ENCODE assay signal across 22 cellular contexts in genomic region chr6:72461144-72461543, GRCh38.
DNase-seq lines count a peak whose midpoint lies in the region; ATAC-seq, FAIRE-seq and TF ChIP-seq lines count a peak whose summit lies in the region.
"Had no signal": no experiment of that assay in that cellular context is flagged by ENCODE, and none has a peak within 500 bp of the region (broad histone marks: within the 10 kb centered on the region; RNA-seq: fewer than 3 reads in every experiment).

No MANE protein-coding gene starts in this region.

- intact Hi-C loops in tibial artery (cut with DNase I; ENCODE audit: low total_unique reads), result no loop called here

- DNase-seq in AG09309 (ENCODE audit: low read depth), result peak; percentile 10
- no peak for DNase-seq in H54 (ENCODE audit: insufficient read length, low spot score)
- DNase-seq in astrocyte of the spinal cord (ENCODE audit: low read depth, low spot score), result peak; percentile 60
- DNase-seq in foreskin fibroblast, result peak; percentile 32 to 66
- no peak for DNase-seq in NCI-H1436 treated with DMSO at 0.1 percent for 48 hours (lab: John Stamatoyannopoulos, UW)
- DNase-seq in tibial artery, result no peak
- DNase-seq in mesenteric fat pad (ENCODE audit: low spot score), result no peak
- DNase-seq: activated CD4-positive, alpha-beta memory T cell treated with anti-CD3 and anti-CD28 coated beads, Interleukin-2, amount 10 ng/mL, durations not matched to agents 7 days and 5 days; activated naive CD4-positive, alpha-beta T cell treated with anti-CD3 and anti-CD28 coated beads, Interleukin-2, amount 50 U/mL, for 16 hours; activated T-cell treated with anti-CD3 and anti-CD28 coated beads, Interleukin-2, amount 50 U/mL, for 1 hour; AML-193; dermis blood vessel endothelial cell; GDM1; left ventricle myocardium superior; NCI-H2029; NCI-H510A treated with DMSO at 0.1 percent for 48 hours; right cardiac atrium; SHP77; stimulated activated naive CD8-positive, alpha-beta T cell treated with anti-CD3 and anti-CD28 coated beads, Interleukin-15, Interleukin-2, amounts not matched to agents 100 U/mL and 50 U/mL, for 24 hours had no signal

- no peak for ATAC-seq in HG02588 (IDR thresholded peaks at IDR 0.05; ENCODE audit: unreplicated experiment)
- ATAC-seq: left ventricle myocardium superior; right cardiac atrium; stimulated activated naive CD8-positive, alpha-beta T cell treated with anti-CD3 and anti-CD28 coated beads, Interleukin-15, Interleukin-2, amounts not matched to agents 100 U/mL and 50 U/mL, for 24 hours had no signal

- H3K4me3 ChIP-seq in AG09309 (ENCODE audit: control insufficient read depth, low read depth, low read length) (no peak overlapping the region), astrocyte of the spinal cord (ENCODE audit: low read depth, low read length) (no peak overlapping the region), foreskin fibroblast (ENCODE audit: low read depth in 1 of 2, low read length in 2 of 2) (no peak overlapping the region), tibial artery (no peak overlapping the region)

- no peaks in the 10 kb centered on the region for H3K36me3 ChIP-seq in tibial artery

- peak; percentile 93 for FAIRE-seq in H54 (lab: Jason Lieb, UNC)
- FAIRE-seq: GM12892 had no signal

- H3K27me3 ChIP-seq in tibial artery, result no peaks in the 10 kb centered on the region

- no peaks in the 10 kb centered on the region for H3K9me3 ChIP-seq in tibial artery

- no peak overlapping the region for H3K27ac ChIP-seq in tibial artery
- H3K27ac ChIP-seq: VCaP had no signal

- no peak for TF ChIP-seq POLR2A in H54 (IDR thresholded peaks at IDR 0.05; ENCODE audit: low read depth, low read length)

- in situ Hi-C loops in astrocyte of the spinal cord (cut with HindIII; ENCODE audit: low sequenced_read_pairs), result no loop called here

- TF ChIP-seq CTCF in AG09309 (IDR thresholded peaks at IDR 0.05; ENCODE audit: control insufficient read depth, insufficient read depth, low read depth, low read length, missing control alignments), result no peak
- no peak for TF ChIP-seq CTCF in astrocyte of the spinal cord (IDR thresholded peaks at IDR 0.05; ENCODE audit: low read depth, low read length)
- no peak for TF ChIP-seq CTCF in foreskin fibroblast (IDR thresholded peaks at IDR 0.05; ENCODE audit: low read depth, low read length)
- TF ChIP-seq CTCF in tibial artery (IDR thresholded peaks at IDR 0.05), result no peak

- H3K4me1 ChIP-seq in tibial artery, result no peaks in the 10 kb centered on the region

Comparison
In these comparisons a context has a peak if more than half of its experiments do, and no peak if none do; other contexts are left out.
1. DNase-seq: peak in AG09309 (single experiment), astrocyte of the spinal cord (single experiment) and foreskin fibroblast (2 of 2); none in H54 (single experiment), NCI-H1436 treated with DMSO at 0.1 percent for 48 hours (single experiment), tibial artery (0 of 2) and mesenteric fat pad (single experiment).